In genomic region chr17:39229274-39229913, GRCh38 we compare ENCODE assay signal across 17 cellular contexts. TPM values are rescaled to one million over a fixed set of nuclear protein-coding genes. Genes with fewer than 3 reads are reported as not detected.
DNase-seq lines count a peak whose midpoint lies in the region; ATAC-seq and TF ChIP-seq lines count a peak whose summit lies in the region.
"Had no signal": no experiment of that assay in that cellular context is flagged by ENCODE, and none has a peak within 500 bp of the region (broad histone marks: within the 10 kb centered on the region; RNA-seq: fewer than 3 reads in every experiment).

No MANE protein-coding gene starts in this region.

- H3K4me3 ChIP-seq in BLaER1, result no peak overlapping the region
- H3K4me3 ChIP-seq: heart right ventricle, lower lobe of right lung had no signal

- H3K27me3 ChIP-seq in BLaER1, result peaks cover 37% of the 10 kb centered on the region

- no peaks in the 10 kb centered on the region for H3K36me3 Mint-ChIP-seq in stimulated activated memory B cell treated with anti-CD40 and anti-IgM and Interleukin-4, amounts not matched to agents 10 μg/mL and 1 μg/mL and 100 μg/mL, for 72 hours
- H3K36me3 Mint-ChIP-seq: activated CD4-positive, alpha-beta memory T cell treated with anti-CD3 and anti-CD28 coated beads for 36 hours; activated naive CD4-positive, alpha-beta T cell treated with anti-CD3 and anti-CD28 coated beads, Interleukin-2, amount 50 U/mL, for 72 hours had no signal

- H3K4me3 Mint-ChIP-seq in stimulated activated memory B cell treated with anti-CD40 and anti-IgM and Interleukin-4, amounts not matched to agents 10 μg/mL and 1 μg/mL and 100 μg/mL, for 72 hours, result no peak overlapping the region
- H3K4me3 Mint-ChIP-seq: activated CD4-positive, alpha-beta memory T cell treated with anti-CD3 and anti-CD28 coated beads for 36 hours had no signal

- H3K4me1 Mint-ChIP-seq in stimulated activated memory B cell treated with anti-CD40 and anti-IgM and Interleukin-4, amounts not matched to agents 10 μg/mL and 1 μg/mL and 100 μg/mL, for 72 hours, result peaks cover 31% of the 10 kb centered on the region

- peaks cover 19% of the 10 kb centered on the region for H4K20me1 ChIP-seq in BLaER1

- H3K9ac ChIP-seq in BLaER1, result no peak overlapping the region

- DNase-seq in HT1080 (ENCODE audit: low read depth) (peak; percentile 80), fibroblast of peridontal ligament (ENCODE audit: extremely low read depth) (peak; percentile 67), T-helper 2 cell (no peak)
- no peak for DNase-seq in activated CD4-positive, CD25-positive, alpha-beta regulatory T cell (lab: John Stamatoyannopoulos, UW)
- DNase-seq: activated CD4-positive, alpha-beta memory T cell treated with anti-CD3 and anti-CD28 coated beads for 36 hours; AML-193; heart right ventricle; lower lobe of right lung; NCI-H1105 treated with DMSO at 0.1 percent for 48 hours; NCI-H510A treated with DMSO at 0.1 percent for 48 hours; stimulated activated CD4-positive, alpha-beta T cell treated with anti-CD3 and anti-CD28 coated beads, Interleukin-15, amount 100 ng/mL, for 24 hours had no signal

- no peak overlapping the region for H3K27ac Mint-ChIP-seq in stimulated activated memory B cell treated with anti-CD40 and anti-IgM and Interleukin-4, amounts not matched to agents 10 μg/mL and 1 μg/mL and 100 μg/mL, for 72 hours
- H3K27ac Mint-ChIP-seq: activated CD4-positive, alpha-beta memory T cell treated with anti-CD3 and anti-CD28 coated beads for 36 hours; activated naive CD4-positive, alpha-beta T cell treated with anti-CD3 and anti-CD28 coated beads, Interleukin-2, amount 50 U/mL, for 72 hours had no signal

- H3K9me3 Mint-ChIP-seq in stimulated activated memory B cell treated with anti-CD40 and anti-IgM and Interleukin-4, amounts not matched to agents 10 μg/mL and 1 μg/mL and 100 μg/mL, for 72 hours, result no peaks in the 10 kb centered on the region
- H3K9me3 Mint-ChIP-seq: activated CD4-positive, alpha-beta memory T cell treated with anti-CD3 and anti-CD28 coated beads for 36 hours; activated naive CD4-positive, alpha-beta T cell treated with anti-CD3 and anti-CD28 coated beads, Interleukin-2, amount 50 U/mL, for 72 hours had no signal

- H3K27ac ChIP-seq in BLaER1, result no peak overlapping the region
- H3K27ac ChIP-seq: heart right ventricle, lower lobe of right lung had no signal

- peak overlapping the region; percentile 3; the same call in 1 of the 2 replicates for H3K4me2 ChIP-seq in BLaER1

- H3K4me1 ChIP-seq in BLaER1, result peaks cover 57% of the 10 kb centered on the region

- peaks cover 79% of the 10 kb centered on the region for H3K27me3 Mint-ChIP-seq in stimulated activated memory B cell treated with anti-CD40 and anti-IgM and Interleukin-4, amounts not matched to agents 10 μg/mL and 1 μg/mL and 100 μg/mL, for 72 hours

- no peaks in the 10 kb centered on the region for H3K36me3 ChIP-seq in BLaER1
- H3K36me3 ChIP-seq: heart right ventricle, lower lobe of right lung had no signal

- H3K9me3 ChIP-seq in BLaER1, result no peaks in the 10 kb centered on the region
- H3K9me3 ChIP-seq: heart right ventricle, lower lobe of right lung had no signal

- ATAC-seq in SK-N-SH treated with all-trans-retinoic acid at 6 μM for 48 hours, result 0 out of 3 replicates have a peak, but pooled peaks have one; percentile 12
- no peak for ATAC-seq in GM18517 (IDR thresholded peaks at IDR 0.05; ENCODE audit: unreplicated experiment)
- ATAC-seq in stimulated activated memory B cell treated with anti-CD40 and anti-IgM and Interleukin-4, amounts not matched to agents 10 μg/mL and 1 μg/mL and 100 μg/mL, for 72 hours, result no peak
- ATAC-seq: activated naive CD4-positive, alpha-beta T cell treated with anti-CD3 and anti-CD28 coated beads, Interleukin-2, amount 50 U/mL, for 72 hours; heart right ventricle; lower lobe of right lung had no signal

TF ChIP-seq in SK-N-SH treated with all-trans-retinoic acid at 6 μM for 48 hours, 23 proteins besides CTCF, POLR2A, EP300 and RAD21:
- TF ChIP-seq CSDC2 (CRISPR knock-in tag; IDR thresholded peaks at IDR 0.05) (no peak), ZNF70 (CRISPR knock-in tag; IDR thresholded peaks at IDR 0.05) (no peak), ZFP30 (CRISPR knock-in tag; IDR thresholded peaks at IDR 0.05) (no peak), PPARA (CRISPR knock-in tag; IDR thresholded peaks at IDR 0.05; ENCODE audit: borderline replicate concordance) (no peak), TOX (CRISPR knock-in tag; IDR thresholded peaks at IDR 0.05; ENCODE audit: borderline replicate concordance) (no peak), RARB (CRISPR knock-in tag; IDR thresholded peaks at IDR 0.05) (no peak), OSR1 (CRISPR knock-in tag; IDR thresholded peaks at IDR 0.05) (no peak), SNAI2 (CRISPR knock-in tag; IDR thresholded peaks at IDR 0.05) (no peak), GLIS3 (CRISPR knock-in tag; IDR thresholded peaks at IDR 0.05) (no peak), ZC3H10 (CRISPR knock-in tag; IDR thresholded peaks at IDR 0.05) (no peak), CSRNP3 (CRISPR knock-in tag; IDR thresholded peaks at IDR 0.05) (no peak), ZNF8 (CRISPR knock-in tag; IDR thresholded peaks at IDR 0.05) (no peak), ZNF565 (CRISPR knock-in tag; conservative IDR thresholded peaks at IDR 0.05; ENCODE audit: low read depth) (no peak)

RNA-seq across cellular contexts. Expression of gene STAC2, which starts 3.6 kb away (rescaled TPM):
- total RNA-seq in HT1080 (2014; rRNA removed; shearing (Covaris generic)), result not detected in 2 replicates
- polyA plus RNA-seq in HT1080 (2015; cell fraction: cytosol; rRNA removed), result 0.03 TPM in 1 of 2 replicates, not detected in the other
- 0.10 TPM in 1 of 2 replicates, not detected in the other for polyA plus RNA-seq in HT1080 (2015; cell fraction: nucleus; rRNA removed)
- total RNA-seq: activated CD4-positive, alpha-beta memory T cell treated with anti-CD3 and anti-CD28 coated beads for 36 hours; activated naive CD4-positive, alpha-beta T cell treated with anti-CD3 and anti-CD28 coated beads, Interleukin-2, amount 50 U/mL, for 72 hours; dermis microvascular lymphatic vessel endothelial cell had no signal

RNA-seq across cellular contexts. Expression of gene RPL19, which starts 29.3 kb away (rescaled TPM):
- 2,537 and 3,132 TPM in 2 replicates for total RNA-seq in HT1080 (2014; rRNA removed; shearing (Covaris generic))
- polyA plus RNA-seq in HT1080 (2015; cell fraction: cytosol; rRNA removed), result 2,968 and 3,516 TPM in 2 replicates
- 1,144 and 1,284 TPM in 2 replicates for polyA plus RNA-seq in HT1080 (2015; cell fraction: nucleus; rRNA removed)

RNA-seq across cellular contexts. Expression of gene CACNB1, which starts 31.9 kb away (rescaled TPM):
- total RNA-seq in HT1080 (2014; rRNA removed; shearing (Covaris generic)), result 5.2 and 5.9 TPM in 2 replicates
- 3.1 and 4.7 TPM in 2 replicates for polyA plus RNA-seq in HT1080 (2015; cell fraction: cytosol; rRNA removed)
- polyA plus RNA-seq in HT1080 (2015; cell fraction: nucleus; rRNA removed), result 32.7 and 34.0 TPM in 2 replicates

Comparison
In these comparisons a context has a peak if more than half of its experiments do, and no peak if none do; other contexts are left out.
1. DNase-seq: peak in HT1080 (single experiment) and fibroblast of peridontal ligament (single experiment); none in activated CD4-positive, CD25-positive, alpha-beta regulatory T cell (0 of 4) and T-helper 2 cell (0 of 5).